In the genomic region with DNA sequence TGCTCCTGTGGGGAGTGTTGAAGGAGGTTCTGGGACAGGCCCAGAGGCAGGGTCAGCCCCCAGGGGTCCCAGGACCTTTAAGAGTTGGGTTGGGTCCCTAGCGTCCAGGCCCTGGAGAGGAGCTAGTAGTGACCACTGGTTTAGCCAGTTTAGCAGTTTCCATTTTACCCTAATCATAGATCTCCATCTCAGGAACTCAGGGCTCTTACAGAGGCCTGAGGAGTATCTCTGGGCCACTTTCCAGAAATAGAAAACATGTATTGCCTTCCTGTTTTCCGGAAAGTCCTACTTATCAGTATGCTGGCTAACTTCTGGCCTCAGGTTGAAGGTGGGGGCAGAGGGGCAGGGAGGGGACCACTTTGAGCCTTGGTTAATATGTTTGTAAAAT, we compare ENCODE assay signal across 1 cellular context.
TF ChIP-seq lines count a peak whose summit lies in the region.

No MANE protein-coding gene starts in this region.

TF ChIP-seq in GM12878, 131 proteins besides CTCF, POLR2A, EP300 and RAD21:
- TF ChIP-seq SMC3 (IDR thresholded peaks at IDR 0.05; ENCODE audit: borderline replicate concordance, low read length) (0 out of 2 replicates have a peak, but pooled peaks have one; percentile 2), ETV6 (conservative IDR thresholded peaks at IDR 0.05 in 1 of 2, IDR thresholded peaks at IDR 0.05 in 1 of 2; ENCODE audit: borderline replicate concordance in 1 of 2, low read depth in 1 of 2) (no peak), HDGF (IDR thresholded peaks at IDR 0.05) (no peak), IKZF1 (conservative IDR thresholded peaks at IDR 0.05) (peak; percentile 32; the same call in 1 of the 2 replicates)
- TF ChIP-seq, protein P1, sequence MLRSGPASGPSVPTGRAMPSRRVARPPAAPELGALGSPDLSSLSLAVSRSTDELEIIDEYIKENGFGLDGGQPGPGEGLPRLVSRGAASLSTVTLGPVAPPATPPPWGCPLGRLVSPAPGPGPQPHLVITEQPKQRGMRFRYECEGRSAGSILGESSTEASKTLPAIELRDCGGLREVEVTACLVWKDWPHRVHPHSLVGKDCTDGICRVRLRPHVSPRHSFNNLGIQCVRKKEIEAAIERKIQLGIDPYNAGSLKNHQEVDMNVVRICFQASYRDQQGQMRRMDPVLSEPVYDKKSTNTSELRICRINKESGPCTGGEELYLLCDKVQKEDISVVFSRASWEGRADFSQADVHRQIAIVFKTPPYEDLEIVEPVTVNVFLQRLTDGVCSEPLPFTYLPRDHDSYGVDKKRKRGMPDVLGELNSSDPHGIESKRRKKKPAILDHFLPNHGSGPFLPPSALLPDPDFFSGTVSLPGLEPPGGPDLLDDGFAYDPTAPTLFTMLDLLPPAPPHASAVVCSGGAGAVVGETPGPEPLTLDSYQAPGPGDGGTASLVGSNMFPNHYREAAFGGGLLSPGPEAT (IDR thresholded peaks at IDR 0.05; ENCODE audit: low read depth) = no peak
- TF ChIP-seq, protein P2, sequence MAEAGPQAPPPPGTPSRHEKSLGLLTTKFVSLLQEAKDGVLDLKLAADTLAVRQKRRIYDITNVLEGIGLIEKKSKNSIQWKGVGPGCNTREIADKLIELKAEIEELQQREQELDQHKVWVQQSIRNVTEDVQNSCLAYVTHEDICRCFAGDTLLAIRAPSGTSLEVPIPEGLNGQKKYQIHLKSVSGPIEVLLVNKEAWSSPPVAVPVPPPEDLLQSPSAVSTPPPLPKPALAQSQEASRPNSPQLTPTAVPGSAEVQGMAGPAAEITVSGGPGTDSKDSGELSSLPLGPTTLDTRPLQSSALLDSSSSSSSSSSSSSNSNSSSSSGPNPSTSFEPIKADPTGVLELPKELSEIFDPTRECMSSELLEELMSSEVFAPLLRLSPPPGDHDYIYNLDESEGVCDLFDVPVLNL (IDR thresholded peaks at IDR 0.05; ENCODE audit: low read depth, low read length) = no peak
